In genomic region chr1:240734001-240734400, GRCh38 we compare ENCODE assay signal across 28 cellular contexts.
"Had no signal": no experiment of that assay in that cellular context is flagged by ENCODE, and none has a peak within 500 bp of the region (broad histone marks: within the 10 kb centered on the region; RNA-seq: fewer than 3 reads in every experiment).

No MANE protein-coding gene starts in this region.

- H3K9me3 Mint-ChIP-seq: activated CD4-positive, alpha-beta T cell treated with anti-CD3 and anti-CD28 coated beads, Interleukin-2, amount 10 ng/mL, durations not matched to agents 24 days and 14 days; activated naive CD4-positive, alpha-beta T cell treated with anti-CD3 and anti-CD28 coated beads, Interleukin-2, amount 50 U/mL, for 72 hours; activated naive CD8-positive, alpha-beta T cell treated with anti-CD3 and anti-CD28 coated beads, Interleukin-2, amount 50 U/mL, for 24 hours; activated T-cell treated with anti-CD3 and anti-CD28 coated beads, Interleukin-2, amount 50 U/mL, for 4 hours; brain; central memory CD8-positive, alpha-beta T cell; T-cell; T-helper 2 cell treated with Interferon-gamma antibody and Interleukin-4, amounts not matched to agents 5 μg/mL and 100 μg/mL, for 36 hours had no signal

- H3K4me3 ChIP-seq: ascending aorta, SK-N-MC had no signal

- ATAC-seq: activated naive CD4-positive, alpha-beta T cell treated with anti-CD3 and anti-CD28 coated beads, Interleukin-2, amount 50 U/mL, for 72 hours; activated naive CD8-positive, alpha-beta T cell treated with anti-CD3 and anti-CD28 coated beads, Interleukin-2, amount 50 U/mL, for 24 hours; activated T-cell treated with anti-CD3 and anti-CD28 coated beads, Interleukin-2, amount 50 U/mL, for 4 hours; Panc1; Right ventricle myocardium inferior; T-cell had no signal

- H3K36me3 Mint-ChIP-seq: activated naive CD4-positive, alpha-beta T cell treated with anti-CD3 and anti-CD28 coated beads, Interleukin-2, amount 50 U/mL, for 72 hours; brain; T-cell had no signal

- H3K4me3 Mint-ChIP-seq: activated B cell treated with CpG ODN at 0.5 μM for 24 hours; activated CD4-positive, alpha-beta T cell treated with anti-CD3 and anti-CD28 coated beads, Interleukin-2, amount 10 ng/mL, durations not matched to agents 24 days and 14 days; activated naive CD8-positive, alpha-beta T cell treated with anti-CD3 and anti-CD28 coated beads, Interleukin-2, amount 50 U/mL, for 24 hours; activated T-cell treated with anti-CD3 and anti-CD28 coated beads, Interleukin-2, amount 50 U/mL, for 4 hours; brain; central memory CD8-positive, alpha-beta T cell; T-cell; T-helper 2 cell treated with Interferon-gamma antibody and Interleukin-4, amounts not matched to agents 5 μg/mL and 100 μg/mL, for 36 hours had no signal

- H3K27me3 Mint-ChIP-seq: activated B cell treated with CpG ODN at 0.5 μM for 24 hours; activated CD4-positive, alpha-beta T cell treated with anti-CD3 and anti-CD28 coated beads, Interleukin-2, amount 10 ng/mL, durations not matched to agents 24 days and 14 days; brain; central memory CD8-positive, alpha-beta T cell had no signal

- DNase-seq: activated B cell treated with CpG ODN at 0.5 μM for 24 hours; activated CD4-positive, alpha-beta T cell treated with anti-CD3 and anti-CD28 coated beads for 1 hour; activated CD4-positive, alpha-beta T cell treated with anti-CD3 and anti-CD28 coated beads, Interleukin-2, amount 10 ng/mL, durations not matched to agents 24 days and 14 days; activated CD4-positive, alpha-beta T cell treated with anti-CD3 and anti-CD28 coated beads, Interleukin-2, amount 50 U/mL, for 48 hours; activated CD8-positive, alpha-beta memory T cell treated with anti-CD3 and anti-CD28 coated beads for 24 hours; activated effector memory CD4-positive, alpha-beta T cell treated with anti-CD3 and anti-CD28 coated beads, Interleukin-2, amount 50 U/mL, for 16 hours; activated naive CD4-positive, alpha-beta T cell treated with Interleukin-2 at 50 U/mL for 16 hours; activated naive CD8-positive, alpha-beta T cell treated with anti-CD3 and anti-CD28 coated beads, Interleukin-2, amount 50 U/mL, for 24 hours; activated T-cell treated with anti-CD3 and anti-CD28 coated beads, Interleukin-2, amount 50 U/mL, for 4 hours; amniotic stem cell; KG1; NCI-H1048; NCI-H146; NCI-H187 treated with DMSO at 0.1 percent for 48 hours; NCI-H2081 treated with DMSO at 0.1 percent for 48 hours; NCI-H446; NCI-H524 treated with DMSO at 0.1 percent for 48 hours; NCI-H748 treated with DMSO at 0.1 percent for 48 hours; RPMI8226; T-cell had no signal

- H3K27ac ChIP-seq: ascending aorta, SK-N-MC had no signal

- H3K27ac Mint-ChIP-seq: activated B cell treated with CpG ODN at 0.5 μM for 24 hours; activated CD4-positive, alpha-beta T cell treated with anti-CD3 and anti-CD28 coated beads, Interleukin-2, amount 10 ng/mL, durations not matched to agents 24 days and 14 days; activated naive CD4-positive, alpha-beta T cell treated with anti-CD3 and anti-CD28 coated beads, Interleukin-2, amount 50 U/mL, for 72 hours; activated naive CD8-positive, alpha-beta T cell treated with anti-CD3 and anti-CD28 coated beads, Interleukin-2, amount 50 U/mL, for 24 hours; T-cell; T-helper 2 cell treated with Interferon-gamma antibody and Interleukin-4, amounts not matched to agents 5 μg/mL and 100 μg/mL, for 36 hours had no signal

- H3K9me3 ChIP-seq: ascending aorta had no signal

- H3K4me1 ChIP-seq: ascending aorta had no signal

- H3K27me3 ChIP-seq: ascending aorta had no signal

- H3K36me3 ChIP-seq: ascending aorta had no signal

- H3K4me1 Mint-ChIP-seq: activated B cell treated with CpG ODN at 0.5 μM for 24 hours; activated CD4-positive, alpha-beta T cell treated with anti-CD3 and anti-CD28 coated beads, Interleukin-2, amount 10 ng/mL, durations not matched to agents 24 days and 14 days; activated naive CD8-positive, alpha-beta T cell treated with anti-CD3 and anti-CD28 coated beads, Interleukin-2, amount 50 U/mL, for 24 hours; brain; central memory CD8-positive, alpha-beta T cell; T-cell had no signal
